ENCODE assay signal across 8 cellular contexts in genomic region chr5:140113699-140114263, GRCh38. TPM values are rescaled to one million over a fixed set of nuclear protein-coding genes. Genes with fewer than 3 reads are reported as not detected.
DNase-seq lines count a peak whose midpoint lies in the region; TF ChIP-seq lines count a peak whose summit lies in the region.

TSS of gene PURA (plus strand) at chr5:140114109. CDS start at chr5:140114182, 73 bp downstream.

- H3K27ac ChIP-seq in H9 (ENCODE audit: insufficient read length, low read depth, low read length) (no peak within 1 kb of the TSS), neural progenitor cell (no peak within 1 kb of the TSS), stomach smooth muscle (ENCODE audit: low read length) (peak within 1 kb of the TSS; percentile 82)

- H2AFZ ChIP-seq in H9 (ENCODE audit: low read length) (no peak within 1 kb of the TSS), Loucy (ENCODE audit: low read length) (peak within 1 kb of the TSS; percentile 62; the same call in 1 of the 2 replicates), neural progenitor cell (replicated peaks) (peak within 1 kb of the TSS; percentile 93)

- H3F3A ChIP-seq in Loucy (ENCODE audit: low read depth), result no peaks in the 10 kb centered on the region
- H3F3A ChIP-seq in neural progenitor cell (ENCODE audit: low read depth), result peaks cover 62% of the 10 kb centered on the region

- H2AK5ac ChIP-seq in H9 (ENCODE audit: insufficient read length, low read length), result no peak within 1 kb of the TSS

- no peak within 1 kb of the TSS for H2BK12ac ChIP-seq in H9 (ENCODE audit: insufficient read length, low read depth, low read length)

- H2BK5ac ChIP-seq in H9 (ENCODE audit: insufficient read length, low read length), result no peak within 1 kb of the TSS

- no peak within 1 kb of the TSS for H4K91ac ChIP-seq in H9 (ENCODE audit: insufficient read length, low read depth, low read length)

- H3K27me3 Mint-ChIP-seq in H9 (ENCODE audit: low read depth), result peaks cover 73% of the 10 kb centered on the region
- peaks cover 36% of the 10 kb centered on the region for H3K27me3 Mint-ChIP-seq in neural progenitor cell (ENCODE audit: insufficient read depth, low read depth)

- H4K20me1 ChIP-seq in H9 (ENCODE audit: control insufficient read depth, insufficient read depth, insufficient read length) (no peaks in the 10 kb centered on the region), Loucy (ENCODE audit: insufficient read depth, low read length, poor library complexity, severe bottlenecking) (peaks cover 69% of the 10 kb centered on the region), neural progenitor cell (ENCODE audit: low read depth) (peaks cover 62% of the 10 kb centered on the region)

- peak within 1 kb of the TSS; percentile 39 for H3K9ac ChIP-seq in H9 (ENCODE audit: extremely low read depth, insufficient read length, low read length)
- H3K9ac ChIP-seq in Loucy (ENCODE audit: low read depth, low read length, poor library complexity, severe bottlenecking), result peak within 1 kb of the TSS; percentile 78
- no peak within 1 kb of the TSS for H3K9ac ChIP-seq in neural progenitor cell
- H3K9ac ChIP-seq in stomach smooth muscle (ENCODE audit: low read length in 2 of 2), result peak within 1 kb of the TSS; percentile 82 to 83

- H3K36me3 ChIP-seq in Loucy (ENCODE audit: insufficient read depth, low read length) (no peaks in the 10 kb centered on the region), neural progenitor cell (no peaks in the 10 kb centered on the region), stomach smooth muscle (ENCODE audit: control insufficient read depth in 2 of 2, insufficient read depth in 2 of 2, low read length in 2 of 2) (no peaks in the 10 kb centered on the region)

- H3K4me3 Mint-ChIP-seq in H9 (peak within 1 kb of the TSS; percentile 81 to 88), neural progenitor cell (peak within 1 kb of the TSS; percentile 92)

- H3K23me2 ChIP-seq in H9 (ENCODE audit: insufficient read length, low read depth, low read length, poor library complexity, severe bottlenecking), result peaks cover 24% of the 10 kb centered on the region

- H3K14ac ChIP-seq in H9 (ENCODE audit: insufficient read depth, low read length), result peak within 1 kb of the TSS; percentile 0; the same call in 1 of the 2 replicates

- no CpG with 5 or more reads among the region's 60 CpGs for WGBS in H9 (ENCODE audit: extremely low coverage, insufficient read length, low lambda C conversion rate)

- H3K27ac Mint-ChIP-seq in H9 (no peak within 1 kb of the TSS), neural progenitor cell (no peak within 1 kb of the TSS)

- H3K4ac ChIP-seq in H9 (ENCODE audit: low read depth, low read length), result no peak within 1 kb of the TSS

- peak within 1 kb of the TSS; percentile 78 for H3K4me3 ChIP-seq in Loucy (ENCODE audit: low read length, poor library complexity, severe bottlenecking)
- peak within 1 kb of the TSS; percentile 75 for H3K4me3 ChIP-seq in fibroblast of villous mesenchyme (ENCODE audit: low read depth, low read length)
- H3K4me3 ChIP-seq in neural progenitor cell, result peak within 1 kb of the TSS; percentile 88
- H3K4me3 ChIP-seq in stomach smooth muscle (ENCODE audit: low read length in 2 of 2), result peak within 1 kb of the TSS; percentile 87 to 94

- H3K4me1 ChIP-seq in H9 (ENCODE audit: insufficient read depth, low read length), result peaks cover 5% of the 10 kb centered on the region; the same call in 1 of the 2 replicates
- H3K4me1 ChIP-seq in Loucy (ENCODE audit: insufficient read depth, low read length, poor library complexity, severe bottlenecking), result peaks cover 64% of the 10 kb centered on the region
- peaks cover 36% of the 10 kb centered on the region for H3K4me1 ChIP-seq in neural progenitor cell
- H3K4me1 ChIP-seq in stomach smooth muscle (ENCODE audit: control insufficient read depth, insufficient read depth, low read length), result peaks cover 30% of the 10 kb centered on the region

- H3K27me3 ChIP-seq in H9 (ENCODE audit: insufficient read depth, low read length) (peaks cover 26% of the 10 kb centered on the region), Loucy (ENCODE audit: insufficient read depth, low read length, poor library complexity, severe bottlenecking) (no peaks in the 10 kb centered on the region), neural progenitor cell (peaks cover 91% of the 10 kb centered on the region), stomach smooth muscle (ENCODE audit: control insufficient read depth in 1 of 2, insufficient read depth in 2 of 2, low read length in 2 of 2) (no peaks in the 10 kb centered on the region)

- H3T11ph ChIP-seq in H9 (ENCODE audit: low read length), result no peak within 1 kb of the TSS

- H3K4me1 Mint-ChIP-seq in H9, result peaks cover 47 to 50% of the 10 kb centered on the region in 2 experiments
- H3K4me1 Mint-ChIP-seq in neural progenitor cell, result peaks cover 33% of the 10 kb centered on the region

- no peak within 1 kb of the TSS for H2BK15ac ChIP-seq in H9 (ENCODE audit: low read depth, low read length)

- H3K9me3 Mint-ChIP-seq in H9, result no peaks in the 10 kb centered on the region
- no peaks in the 10 kb centered on the region for H3K9me3 Mint-ChIP-seq in neural progenitor cell

- H3K4me2 ChIP-seq in H9 (ENCODE audit: insufficient read depth, insufficient read length, low read length), result peak within 1 kb of the TSS; percentile 88
- peak within 1 kb of the TSS; percentile 74 for H3K4me2 ChIP-seq in Loucy (ENCODE audit: low read depth, low read length, poor library complexity, severe bottlenecking)
- H3K4me2 ChIP-seq in neural progenitor cell, result peak within 1 kb of the TSS; percentile 98

- no peak within 1 kb of the TSS for H2BK20ac ChIP-seq in H9 (ENCODE audit: low read depth, low read length, poor library complexity, severe bottlenecking)

- H4K8ac ChIP-seq in H9 (replicated peaks; ENCODE audit: insufficient read length, low read depth, low read length), result no peak within 1 kb of the TSS

- H3K36me3 Mint-ChIP-seq in H9 (ENCODE audit: insufficient read depth in 1 of 3, low read depth in 3 of 3), result no peaks in the 10 kb centered on the region
- H3K36me3 Mint-ChIP-seq in neural progenitor cell, result no peaks in the 10 kb centered on the region

- H3K9me3 ChIP-seq in H9 (ENCODE audit: control insufficient read depth, low read depth, low read length) (no peaks in the 10 kb centered on the region), Loucy (ENCODE audit: insufficient read depth, low read depth, low read length) (no peaks in the 10 kb centered on the region), neural progenitor cell (ENCODE audit: low read depth) (no peaks in the 10 kb centered on the region), stomach smooth muscle (ENCODE audit: control insufficient read depth in 2 of 2, low read length in 2 of 2) (no peaks in the 10 kb centered on the region)

- no peak within 1 kb of the TSS for H3K18ac ChIP-seq in H9 (ENCODE audit: insufficient read length, low read depth, low read length)

- no peak within 1 kb of the TSS for H4K5ac ChIP-seq in H9 (ENCODE audit: insufficient read length, low read depth, low read length)

- no peak within 1 kb of the TSS for H3K56ac ChIP-seq in H9 (ENCODE audit: insufficient read length, low read depth, low read length)

- peak; percentile 91 for DNase-seq in GDM1 (lab: John Stamatoyannopoulos, UW)
- peak; percentile 96 for DNase-seq in H9
- peak; percentile 94 to 97 for DNase-seq in SHP77 (lab: John Stamatoyannopoulos, UW)
- DNase-seq in activated effector memory CD4-positive, alpha-beta T cell treated with Interleukin-2 at 50 U/mL for 16 hours, result peak; percentile 94
- DNase-seq in fibroblast of villous mesenchyme (ENCODE audit: low read depth), result peak; percentile 94
- peak; percentile 97 for DNase-seq in neural progenitor cell (ENCODE audit: low spot score)

- no peak within 1 kb of the TSS for H3K23ac ChIP-seq in H9 (ENCODE audit: insufficient read length, low read depth, low read length)

- TF ChIP-seq CTCF in H9 (conservative IDR thresholded peaks at IDR 0.05) (no peak), Loucy (conservative IDR thresholded peaks at IDR 0.05; ENCODE audit: low read length) (no peak; the same call in none of the 2 replicates), fibroblast of villous mesenchyme (IDR thresholded peaks at IDR 0.05; ENCODE audit: insufficient read depth, low read depth, low read length) (no peak), neural progenitor cell (IDR thresholded peaks at IDR 0.05) (peak; percentile 39)

- no peaks in the 10 kb centered on the region for H3K9me2 ChIP-seq in Loucy (replicated peaks; ENCODE audit: low read depth, low read length)

- H2BK120ac ChIP-seq in H9 (ENCODE audit: low read depth, low read length, poor library complexity, severe bottlenecking), result no peak within 1 kb of the TSS

- no peaks in the 10 kb centered on the region for H3K79me2 ChIP-seq in H9 (ENCODE audit: insufficient read depth, low read length)
- H3K79me2 ChIP-seq in Loucy (ENCODE audit: insufficient read depth, low read length), result peaks cover 92% of the 10 kb centered on the region
- H3K79me2 ChIP-seq in neural progenitor cell (ENCODE audit: low read depth), result peaks cover 11% of the 10 kb centered on the region

- no peaks in the 10 kb centered on the region for H3K79me1 ChIP-seq in H9 (ENCODE audit: insufficient read depth, low read depth, low read length, poor library complexity, severe bottlenecking)

RNA-seq across cellular contexts. Expression of gene PURA, which starts in this region (rescaled TPM):
- total RNA-seq in H9 (2021), result 3.3 and 3.6 TPM in 2 replicates
- total RNA-seq in fibroblast of villous mesenchyme, result 20.0 and 26.3 TPM in 2 replicates
- 2.5 and 2.6 TPM in 2 replicates for total RNA-seq in neural progenitor cell (ENCODE audit: low replicate concordance)
